11 cellular contexts compared by ENCODE assay signal in the genomic region with DNA sequence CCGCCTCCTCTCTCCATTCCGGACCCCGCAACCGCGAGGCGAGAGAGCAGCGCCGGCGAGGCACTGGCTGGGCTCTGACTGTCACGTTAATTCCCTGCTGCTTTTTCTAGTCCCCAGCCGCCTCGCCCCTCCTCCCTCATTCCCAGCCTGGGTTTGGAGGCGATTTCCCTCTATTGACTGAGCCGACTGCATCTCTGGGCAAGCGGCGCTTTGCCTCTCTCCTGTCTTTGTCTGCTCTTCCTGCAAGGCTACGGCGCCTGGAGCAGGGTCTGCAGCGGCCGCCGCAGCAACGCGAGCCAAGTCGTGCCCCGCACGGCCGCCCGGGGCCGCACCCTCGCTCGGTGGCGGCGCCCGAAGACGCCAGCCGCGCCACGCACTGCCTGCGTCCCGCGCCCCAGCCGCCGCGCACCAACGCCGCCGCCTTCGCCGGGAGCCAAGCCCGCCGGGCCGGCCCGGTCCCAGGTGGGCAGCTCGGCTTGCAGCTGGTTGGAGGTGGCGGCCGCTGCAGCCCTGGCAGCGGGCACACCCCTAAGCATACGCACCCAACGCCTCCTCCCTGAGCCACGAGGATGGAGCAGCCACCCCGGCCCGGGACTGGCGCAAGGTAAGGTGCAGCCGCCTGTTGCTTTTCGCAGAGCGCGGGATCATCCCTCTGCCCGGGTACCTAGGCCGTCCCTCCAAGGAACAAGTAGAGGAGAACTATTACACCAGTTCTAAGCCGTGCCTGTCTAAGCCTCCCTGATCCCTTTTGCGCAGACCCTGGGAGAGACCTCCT. TPM values are rescaled to one million over a fixed set of nuclear protein-coding genes. Genes with fewer than 3 reads are reported as not detected.
DNase-seq lines count a peak whose midpoint lies in the region; ATAC-seq and TF ChIP-seq lines count a peak whose summit lies in the region.
"Had no signal": no experiment of that assay in that cellular context is flagged by ENCODE, and none has a peak within 500 bp of the region (broad histone marks: within the 10 kb centered on the region; RNA-seq: fewer than 3 reads in every experiment).

A gene with protein sequence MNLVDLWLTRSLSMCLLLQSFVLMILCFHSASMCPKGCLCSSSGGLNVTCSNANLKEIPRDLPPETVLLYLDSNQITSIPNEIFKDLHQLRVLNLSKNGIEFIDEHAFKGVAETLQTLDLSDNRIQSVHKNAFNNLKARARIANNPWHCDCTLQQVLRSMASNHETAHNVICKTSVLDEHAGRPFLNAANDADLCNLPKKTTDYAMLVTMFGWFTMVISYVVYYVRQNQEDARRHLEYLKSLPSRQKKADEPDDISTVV (plus strand): TSS at position 139 of the 775 bp plus-strand sequence. CDS start 86,901 bp downstream, outside the sequence.

- H3K36me3 ChIP-seq in HUES6 (ENCODE audit: control insufficient read depth, insufficient read depth, low read length): no peaks in the 10 kb centered on the region
- no peaks in the 10 kb centered on the region for H3K36me3 ChIP-seq in mammary epithelial cell (ENCODE audit: insufficient read depth, low read length)
- H3K36me3 ChIP-seq in PC-3 (ENCODE audit: low read depth, low read length): no peaks in the 10 kb centered on the region

- H3K9me3 ChIP-seq in HUES6 (ENCODE audit: control insufficient read depth, insufficient read depth, low read depth, low read length) (no peaks in the 10 kb centered on the region), mammary epithelial cell (replicated peaks; ENCODE audit: insufficient read depth, low read length) (no peaks in the 10 kb centered on the region), PC-3 (ENCODE audit: low read length) (peaks cover 23% of the 10 kb centered on the region)

- peak; percentile 14 for ATAC-seq in stimulated activated effector memory CD8-positive, alpha-beta T cell treated with anti-CD3 and anti-CD28 coated beads, Interleukin-12 subunit alpha, Interleukin-12 subunit beta, amount 100 ng/mL, for 72 hours
- no peak for ATAC-seq in PC-3

- H3K4me3 ChIP-seq in HUES6 (ENCODE audit: low read depth, low read length): peak within 1 kb of the TSS; percentile 63
- no peak within 1 kb of the TSS for H3K4me3 ChIP-seq in mammary epithelial cell (replicated peaks in 1 of 3; ENCODE audit: insufficient read depth in 1 of 3, low read depth in 2 of 3, low read length in 3 of 3)
- H3K4me3 ChIP-seq in PC-3 (ENCODE audit: low read length): no peak within 1 kb of the TSS

- H3K4me1 Mint-ChIP-seq in stimulated activated effector memory CD8-positive, alpha-beta T cell treated with anti-CD3 and anti-CD28 coated beads, Interleukin-12 subunit alpha, Interleukin-12 subunit beta, amount 100 ng/mL, for 72 hours: no peaks in the 10 kb centered on the region
- H3K4me1 Mint-ChIP-seq: memory B cell had no signal

- H2AFZ ChIP-seq in mammary epithelial cell (ENCODE audit: low read depth, low read length) (peak within 1 kb of the TSS; percentile 11), PC-3 (ENCODE audit: low read length) (no peak within 1 kb of the TSS)

- POLR2A ChIA-PET in PC-3 (lab: Charles Lee; ENCODE audit: unreplicated experiment): no interaction called here

- H3K4me1 ChIP-seq in HUES6 (ENCODE audit: control insufficient read depth, insufficient read depth, low read length): peaks cover 11% of the 10 kb centered on the region
- H3K4me1 ChIP-seq in mammary epithelial cell (ENCODE audit: insufficient read depth, low read length): no peaks in the 10 kb centered on the region
- H3K4me1 ChIP-seq in PC-3 (ENCODE audit: insufficient read depth, low read length): no peaks in the 10 kb centered on the region

- H3F3A ChIP-seq in PC-3 (ENCODE audit: low read length, unreplicated experiment): no peaks in the 10 kb centered on the region

- H3K9ac ChIP-seq in HUES6 (ENCODE audit: low read length): peak within 1 kb of the TSS; percentile 34
- H3K9ac ChIP-seq in mammary epithelial cell (ENCODE audit: insufficient read depth, low read length): no peak within 1 kb of the TSS
- H3K9ac ChIP-seq in PC-3 (ENCODE audit: low read length): no peak within 1 kb of the TSS

- dilution Hi-C loops in mammary epithelial cell (cut with HindIII; ENCODE audit: low sequenced_read_pairs): no loop called here

- no peak within 1 kb of the TSS for H3K27ac ChIP-seq in HUES6 (ENCODE audit: low read depth, low read length)
- H3K27ac ChIP-seq in mammary epithelial cell (ENCODE audit: insufficient read depth, low read depth, low read length): no peak within 1 kb of the TSS
- H3K27ac ChIP-seq in PC-3 (ENCODE audit: low read length): no peak within 1 kb of the TSS

- H3K9me2 ChIP-seq in PC-3 (replicated peaks; ENCODE audit: low read length): no peaks in the 10 kb centered on the region

- H3K9me3 Mint-ChIP-seq in stimulated activated effector memory CD8-positive, alpha-beta T cell treated with anti-CD3 and anti-CD28 coated beads, Interleukin-12 subunit alpha, Interleukin-12 subunit beta, amount 100 ng/mL, for 72 hours: peaks cover 2% of the 10 kb centered on the region

- H3K27me3 ChIP-seq in HUES6 (ENCODE audit: control insufficient read depth, insufficient read depth, low read length) (peaks cover 90% of the 10 kb centered on the region), mammary epithelial cell (ENCODE audit: insufficient read depth, low read length) (peaks cover 24% of the 10 kb centered on the region), PC-3 (ENCODE audit: low read length) (peaks cover 4% of the 10 kb centered on the region; the same call in 1 of the 2 replicates)

- H4K20me1 ChIP-seq in mammary epithelial cell (ENCODE audit: insufficient read depth, low read length) (no peaks in the 10 kb centered on the region), PC-3 (ENCODE audit: low read length) (no peaks in the 10 kb centered on the region)

- no peak for TF ChIP-seq CTCF in mammary epithelial cell (conservative IDR thresholded peaks at IDR 0.05 in 1 of 2, IDR thresholded peaks at IDR 0.05 in 1 of 2; ENCODE audit: extremely low read depth in 1 of 2, insufficient read depth in 1 of 2, low read depth in 1 of 2, low read length in 2 of 2)
- no peak for TF ChIP-seq CTCF in PC-3 (conservative IDR thresholded peaks at IDR 0.05; ENCODE audit: low read depth, low read length)

- H3K4me3 Mint-ChIP-seq in stimulated activated effector memory CD8-positive, alpha-beta T cell treated with anti-CD3 and anti-CD28 coated beads, Interleukin-12 subunit alpha, Interleukin-12 subunit beta, amount 100 ng/mL, for 72 hours: no peak within 1 kb of the TSS
- H3K4me3 Mint-ChIP-seq: memory B cell had no signal

- BruUV-seq in mammary epithelial cell (replicated peaks; lab: Mats Ljungman, UMichigan) (no TSS peak), PC-3 (replicated peaks; lab: Mats Ljungman, UMichigan) (no TSS peak)

- 2% methylated on average over 19 of the region's 71 CpGs for WGBS in mammary epithelial cell (ENCODE audit: low coverage, missing lambda C conversion rate)

- no peaks in the 10 kb centered on the region for H3K36me3 Mint-ChIP-seq in stimulated activated effector memory CD8-positive, alpha-beta T cell treated with anti-CD3 and anti-CD28 coated beads, Interleukin-12 subunit alpha, Interleukin-12 subunit beta, amount 100 ng/mL, for 72 hours

- no peak within 1 kb of the TSS for H3K27ac Mint-ChIP-seq in stimulated activated effector memory CD8-positive, alpha-beta T cell treated with anti-CD3 and anti-CD28 coated beads, Interleukin-12 subunit alpha, Interleukin-12 subunit beta, amount 100 ng/mL, for 72 hours
- H3K27ac Mint-ChIP-seq: memory B cell had no signal

- H3K4me2 ChIP-seq in mammary epithelial cell (ENCODE audit: insufficient read depth, low read depth, low read length) (peak within 1 kb of the TSS; percentile 47), PC-3 (ENCODE audit: low read length) (no peak within 1 kb of the TSS)

- DNase-seq in mammary epithelial cell: no peak
- DNase-seq in left kidney (ENCODE audit: low read depth, low spot score): peak; percentile 82
- DNase-seq in stimulated activated effector memory CD8-positive, alpha-beta T cell treated with anti-CD3 and anti-CD28 coated beads, Interleukin-12 subunit alpha, Interleukin-12 subunit beta, amount 100 ng/mL, for 72 hours (ENCODE audit: low spot score in 2 of 2): no peak
- no peak for DNase-seq in mucosa of gallbladder (ENCODE audit: low spot score)
- DNase-seq in activated effector memory CD4-positive, alpha-beta T cell treated with anti-CD3 and anti-CD28 coated beads, Interleukin-2, amount 50 U/mL, for 16 hours: no peak
- DNase-seq in PC-3: no peak
- DNase-seq in HCEC 1CT: no peak
- DNase-seq: stimulated activated CD8-positive, alpha-beta memory T cell treated with anti-CD3 and anti-CD28 coated beads, Interleukin-4, amount 100 ng/mL, for 48 hours had no signal

- CTCF ChIA-PET in mammary epithelial cell (lab: Charles Lee; ENCODE audit: low non-redundant PET): no interaction called here
- CTCF ChIA-PET in PC-3 (lab: Charles Lee): no interaction called here

- intact Hi-C loops in mammary epithelial cell (cut with micrococcal nuclease): no loop called here
- intact Hi-C loops in PC-3 (cut with micrococcal nuclease): no loop called here

- H3K79me2 ChIP-seq in mammary epithelial cell (ENCODE audit: insufficient read depth, low read length) (no peaks in the 10 kb centered on the region), PC-3 (ENCODE audit: low read length) (no peaks in the 10 kb centered on the region)

- in situ Hi-C loops in mammary epithelial cell (cut with MboI; ENCODE audit: low sequenced_read_pairs in 2 of 2): no loop called here

RNA-seq across cellular contexts. Expression of the gene that starts here (rescaled TPM):
- total RNA-seq in mammary epithelial cell: not detected
- polyA plus RNA-seq in mammary epithelial cell: not detected
- polyA minus RNA-seq in mammary epithelial cell: not detected
- 0.37 TPM for total RNA-seq in mucosa of gallbladder
- not detected in 2 replicates for total RNA-seq in PC-3 (2014; rRNA removed)
- total RNA-seq: bronchial epithelial cell had no signal
